In the genomic region with DNA sequence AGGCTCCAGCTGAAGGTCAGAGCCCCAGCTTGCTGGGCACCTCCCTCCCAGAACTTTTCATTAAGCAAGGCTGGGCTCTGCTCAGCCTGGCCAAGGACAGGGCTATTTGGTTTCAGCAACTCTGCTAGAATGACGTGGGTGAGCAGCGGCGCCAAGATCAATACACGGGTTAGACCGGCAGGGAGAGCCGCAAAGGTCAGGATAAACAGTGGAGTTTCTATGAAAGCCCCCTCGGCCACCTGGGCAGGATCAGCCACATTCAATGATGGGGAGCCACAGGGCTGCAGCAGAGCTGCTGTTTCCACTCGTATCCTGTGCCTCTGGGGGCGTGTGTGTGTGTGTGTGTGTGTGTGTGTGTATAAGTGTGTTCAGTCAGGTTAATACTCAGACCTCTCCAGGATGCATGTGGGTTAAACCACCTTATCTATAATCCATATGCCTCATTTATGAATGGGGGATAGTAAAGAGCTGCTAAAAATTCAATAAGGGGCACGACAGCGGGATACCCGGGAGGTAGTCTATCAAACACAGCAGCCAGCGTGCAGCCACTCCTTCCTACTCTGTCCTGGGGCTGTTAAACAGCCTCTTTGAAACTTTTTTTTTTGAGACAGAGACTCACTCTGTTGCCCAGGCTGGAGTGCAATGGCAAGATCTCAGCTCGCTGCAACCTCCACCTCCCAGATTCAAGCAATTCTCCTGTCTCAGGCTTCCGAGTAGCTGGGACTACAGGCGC, we compare ENCODE assay signal across 8 cellular contexts. TPM values are rescaled to one million over a fixed set of nuclear protein-coding genes. Genes with fewer than 3 reads are reported as not detected.
DNase-seq lines count a peak whose midpoint lies in the region; FAIRE-seq and TF ChIP-seq lines count a peak whose summit lies in the region.

No MANE protein-coding gene starts in this region.

- DNase-seq in activated CD8-positive, alpha-beta memory T cell treated with anti-CD3 and anti-CD28 coated beads, Interleukin-2, amount 50 U/mL, for 4 hours, result peak; percentile 52
- DNase-seq in activated CD8-positive, alpha-beta memory T cell treated with anti-CD3 and anti-CD28 coated beads for 24 hours, result no peak
- DNase-seq in breast epithelium (ENCODE audit: low spot score in 2 of 2) (peak in 1 of 2 donors; percentile 84), tibial nerve (ENCODE audit: low spot score in 2 of 2) (peak; percentile 81 to 82), mesenteric fat pad (ENCODE audit: low spot score) (no peak), frontal cortex (ENCODE audit: low spot score in 2 of 2) (no peak), NCI-H82 treated with DMSO at 0.1 percent for 48 hours (lab: John Stamatoyannopoulos, UW; ENCODE audit: unreplicated experiment) (no peak)

- H3K9me3 ChIP-seq in breast epithelium (no peaks in the 10 kb centered on the region), mesodermal cell (ENCODE audit: control insufficient read depth, low read length) (no peaks in the 10 kb centered on the region), tibial nerve (no peaks in the 10 kb centered on the region)

- no peak for FAIRE-seq in frontal cortex (lab: Jason Lieb, UNC)

- H3K4me1 ChIP-seq in breast epithelium (peaks cover 54 to 71% of the 10 kb centered on the region in 2 donors), mesodermal cell (ENCODE audit: control insufficient read depth, insufficient read depth, low read length, poor library complexity, severe bottlenecking) (peaks cover 73% of the 10 kb centered on the region), tibial nerve (peaks cover 6 to 95% (median 72%) of the 10 kb centered on the region in 4 donors)

- peak overlapping the region; percentile 92 to 97 for H3K27ac ChIP-seq in breast epithelium
- peak overlapping the region; percentile 77 for H3K27ac ChIP-seq in mesodermal cell (ENCODE audit: low read depth, low read length, severe bottlenecking)
- peak overlapping the region; percentile 72 to 90 (median 80) for H3K27ac ChIP-seq in tibial nerve

- no peaks in the 10 kb centered on the region for H3K36me3 ChIP-seq in breast epithelium
- peaks cover 56% of the 10 kb centered on the region for H3K36me3 ChIP-seq in mesodermal cell (ENCODE audit: control insufficient read depth, insufficient read depth, low read length)
- H3K36me3 ChIP-seq in tibial nerve, result peaks cover 0 to 10% (median 0%) of the 10 kb centered on the region in 3 donors

- TF ChIP-seq POLR2A in breast epithelium (IDR thresholded peaks at IDR 0.05), result no peak
- no peak for TF ChIP-seq POLR2A in tibial nerve (IDR thresholded peaks at IDR 0.05)

- peak overlapping the region in 2 of 3 donors; percentile 22 to 57 for H3K4me3 ChIP-seq in breast epithelium
- no peak overlapping the region for H3K4me3 ChIP-seq in mesodermal cell (ENCODE audit: extremely low read depth, insufficient read depth, low read length, poor library complexity, severe bottlenecking)
- no peak overlapping the region for H3K4me3 ChIP-seq in tibial nerve

- intact Hi-C loops in breast epithelium (cut with DNase I; ENCODE audit: low total_unique reads), result no loop called here

- H3K27me3 ChIP-seq in breast epithelium (no peaks in the 10 kb centered on the region), tibial nerve (no peaks in the 10 kb centered on the region)

- 86 to 89% methylated on average over 11 to 12 of the region's 16 CpGs for WGBS in mesodermal cell (ENCODE audit: insufficient coverage in 2 of 2), 2 experiments
- WGBS in tibial nerve, 2 donors, result 24 to 25% methylated on average over 16 of the region's 16 CpGs

- peak; percentile 11 to 79 for TF ChIP-seq EP300 in tibial nerve (IDR thresholded peaks at IDR 0.05)

- peak in 1 of 3 donors; percentile 14 for TF ChIP-seq CTCF in breast epithelium (IDR thresholded peaks at IDR 0.05)
- peak in 1 of 5 experiments; percentile 13 for TF ChIP-seq CTCF in tibial nerve (IDR thresholded peaks at IDR 0.05)

RNA-seq across cellular contexts. Expression of a gene that starts 34.8 kb away (rescaled TPM):
- total RNA-seq in breast epithelium, result 100 to 1,000 TPM; 169 to 392 (median 268) TPM
- 360 TPM for polyA plus RNA-seq in mesodermal cell (2013, experiment 1 of 2)
- polyA plus RNA-seq in mesodermal cell (2013, experiment 2 of 2), result 289 TPM
- total RNA-seq in tibial nerve, result 100 to 1,000 TPM; 361 to 406 (median 386) TPM
- 673 TPM for total RNA-seq in mesenteric fat pad
- total RNA-seq in frontal cortex, result 32.2 TPM

Comparison
In these comparisons a context has a peak if more than half of its experiments do, and no peak if none do; other contexts are left out.
1. DNase-seq: peak in activated CD8-positive, alpha-beta memory T cell treated with anti-CD3 and anti-CD28 coated beads, Interleukin-2, amount 50 U/mL, for 4 hours (single experiment) and tibial nerve (2 of 2); none in activated CD8-positive, alpha-beta memory T cell treated with anti-CD3 and anti-CD28 coated beads for 24 hours (single experiment), mesenteric fat pad (single experiment), frontal cortex (0 of 2) and NCI-H82 treated with DMSO at 0.1 percent for 48 hours (single experiment).
2. H3K4me3 ChIP-seq: peak in breast epithelium (2 of 3); none in mesodermal cell (single experiment) and tibial nerve (0 of 4).
3. Peak in every context shown above with its lines, with median percentiles within 50 percentile points of each other: H3K27ac ChIP-seq.